In genomic region chr4:48440909-48441308, GRCh38 we compare ENCODE assay signal across 8 cellular contexts. TPM values are rescaled to one million over a fixed set of nuclear protein-coding genes. Genes with fewer than 3 reads are reported as not detected.
"Had no signal": no experiment of that assay in that cellular context is flagged by ENCODE, and none has a peak within 500 bp of the region (broad histone marks: within the 10 kb centered on the region; RNA-seq: fewer than 3 reads in every experiment).

No MANE protein-coding gene starts in this region.

RNA-seq across cellular contexts. Expression of gene SLC10A4, which starts 42.2 kb away (rescaled TPM):
- total RNA-seq: OCI-LY7, PC-9, Peyer's patch, Right ventricle myocardium inferior, SJCRH30 had no signal
- polyA plus RNA-seq: IgD-negative memory B cell had no signal

RNA-seq across cellular contexts. Expression of gene ZAR1, which starts 49.1 kb away (rescaled TPM):
- total RNA-seq: M059J; OCI-LY7; PC-9; Peyer's patch; Right ventricle myocardium inferior; SJCRH30; T-helper 1 cell treated with Interleukin-12 subunit alpha and Interleukin-12 subunit beta and Interleukin-4 antibody, amounts not matched to agents 30 ng/mL and 1 ng/mL, for 36 hours had no signal
- polyA plus RNA-seq: IgD-negative memory B cell had no signal
